18 cellular contexts compared by ENCODE assay signal in the genomic region with DNA sequence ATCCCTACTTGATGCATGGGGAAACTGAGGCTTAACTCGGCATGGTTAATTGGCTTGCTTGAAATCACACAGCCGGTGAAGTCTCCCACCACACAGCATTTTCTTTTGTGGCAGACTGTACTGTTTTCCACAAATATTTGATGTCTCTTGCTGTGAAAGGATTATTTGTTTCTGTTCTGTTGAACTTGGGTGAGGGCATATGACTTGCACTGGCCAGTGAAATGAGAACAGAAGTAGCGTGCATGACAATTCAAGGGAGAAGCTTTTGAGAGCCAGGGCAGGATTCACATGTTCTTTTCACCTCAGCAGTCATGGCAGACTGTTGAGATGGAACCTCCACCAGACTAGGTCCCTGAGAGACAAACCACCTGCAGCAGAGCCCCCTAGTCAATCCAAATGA.
"Had no signal": no experiment of that assay in that cellular context is flagged by ENCODE, and none has a peak within 500 bp of the region (broad histone marks: within the 10 kb centered on the region; RNA-seq: fewer than 3 reads in every experiment).

No MANE protein-coding gene starts in this region.

- H3K4me3 ChIP-seq: lower lobe of right lung, transverse colon, vagina had no signal

- H3K27ac Mint-ChIP-seq: activated CD4-positive, alpha-beta memory T cell treated with anti-CD3 and anti-CD28 coated beads, Interleukin-2, amount 10 ng/mL, durations not matched to agents 7 days and 5 days; activated naive CD8-positive, alpha-beta T cell treated with anti-CD3 and anti-CD28 coated beads, Interleukin-2, amount 10 ng/mL, durations not matched to agents 7 days and 5 days; naive B cell; progenitor cell of endocrine pancreas; T-helper 17 cell had no signal

- H3K9me3 ChIP-seq: lower lobe of right lung, transverse colon, vagina had no signal

- ATAC-seq: activated T-cell treated with anti-CD3 and anti-CD28 coated beads, Interleukin-2, amount 50 U/mL, for 4 hours; right cardiac atrium; T-helper 17 cell had no signal

- H3K36me3 Mint-ChIP-seq: activated naive CD8-positive, alpha-beta T cell treated with anti-CD3 and anti-CD28 coated beads, Interleukin-2, amount 10 ng/mL, durations not matched to agents 7 days and 5 days had no signal

- H3K27ac ChIP-seq: lower lobe of right lung, vagina, WERI-Rb-1 had no signal

- H3K27me3 ChIP-seq: brain microvascular endothelial cell, transverse colon, vagina had no signal

- H3K27me3 Mint-ChIP-seq: progenitor cell of endocrine pancreas, T-helper 17 cell had no signal

- FAIRE-seq: islet of Langerhans, small intestine had no signal

- H3K4me3 Mint-ChIP-seq: activated CD4-positive, alpha-beta memory T cell treated with anti-CD3 and anti-CD28 coated beads, Interleukin-2, amount 10 ng/mL, durations not matched to agents 7 days and 5 days; activated naive CD8-positive, alpha-beta T cell treated with anti-CD3 and anti-CD28 coated beads, Interleukin-2, amount 10 ng/mL, durations not matched to agents 7 days and 5 days; activated T-cell treated with anti-CD3 and anti-CD28 coated beads, Interleukin-2, amount 50 U/mL, for 4 hours; naive B cell; T-helper 17 cell had no signal

- DNase-seq: activated CD4-positive, alpha-beta memory T cell treated with anti-CD3 and anti-CD28 coated beads, Interleukin-2, amount 10 ng/mL, durations not matched to agents 7 days and 5 days; activated effector memory CD4-positive, alpha-beta T cell treated with anti-CD3 and anti-CD28 coated beads, Interleukin-2, amount 50 U/mL, for 16 hours; activated naive CD8-positive, alpha-beta T cell treated with anti-CD3 and anti-CD28 coated beads, Interleukin-2, amount 10 ng/mL, durations not matched to agents 7 days and 5 days; activated T-cell treated with anti-CD3 and anti-CD28 coated beads, Interleukin-2, amount 50 U/mL, for 4 hours; brain microvascular endothelial cell; left colon; lower lobe of right lung; naive B cell; right cardiac atrium; stimulated activated CD4-positive, alpha-beta T cell treated with anti-CD3 and anti-CD28 coated beads, Interleukin-4, amount 100 ng/mL, for 24 hours; stimulated activated naive CD4-positive, alpha-beta T cell treated with Interleukin-2 at 50 U/mL for 16 hours; T-helper 17 cell; transverse colon; WERI-Rb-1 had no signal

- H3K36me3 ChIP-seq: brain microvascular endothelial cell, lower lobe of right lung, transverse colon, vagina, WERI-Rb-1 had no signal

- H3K4me1 ChIP-seq: vagina had no signal

- H3K9me3 Mint-ChIP-seq: activated T-cell treated with anti-CD3 and anti-CD28 coated beads, Interleukin-2, amount 50 U/mL, for 4 hours had no signal
